In the genomic region with DNA sequence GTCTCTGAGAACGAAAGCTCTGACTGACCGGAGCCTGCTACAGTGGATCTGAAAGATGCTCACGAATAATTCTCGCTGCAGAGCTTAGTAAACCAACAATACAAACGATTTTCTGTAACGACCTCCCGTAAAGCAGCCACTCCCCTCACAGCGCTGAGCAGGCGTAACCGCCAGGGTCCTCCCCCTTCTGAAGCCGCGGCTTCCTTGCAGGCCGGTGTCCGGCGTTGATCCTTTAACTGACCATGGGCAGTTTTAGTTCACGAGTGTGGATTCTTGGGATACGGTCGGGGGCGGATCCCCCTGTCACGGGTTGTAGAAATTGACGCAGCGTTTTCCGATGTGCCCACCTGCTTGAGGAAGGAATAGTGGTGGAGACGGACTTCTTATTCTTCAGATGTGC, we compare ENCODE assay signal across 1 cellular context.
TF ChIP-seq lines count a peak whose summit lies in the region.

No MANE protein-coding gene starts in this region.

TF ChIP-seq in H1, 55 proteins besides CTCF, POLR2A, EP300 and RAD21:
- TF ChIP-seq CREB1 (IDR thresholded peaks at IDR 0.05) (no peak), KDM5A (IDR thresholded peaks at IDR 0.05; ENCODE audit: low read length) (no peak), CBX8 (IDR thresholded peaks at IDR 0.05; ENCODE audit: borderline replicate concordance, low read depth, low read length) (no peak), JUN (IDR thresholded peaks at IDR 0.05; ENCODE audit: low read depth, low read length) (no peak), ASH2L (IDR thresholded peaks at IDR 0.05; ENCODE audit: low read length) (no peak), NRF1 (IDR thresholded peaks at IDR 0.05; ENCODE audit: low read depth, low read length) (no peak), JUND (IDR thresholded peaks at IDR 0.05; ENCODE audit: low read length) (no peak), NANOG (IDR thresholded peaks at IDR 0.05; ENCODE audit: insufficient read depth, low read depth, low read length, poor library complexity, severe bottlenecking) (no peak), CTBP2 (IDR thresholded peaks at IDR 0.05; ENCODE audit: borderline replicate concordance, insufficient read depth, insufficient read length, low read length) (no peak), CHD1 (IDR thresholded peaks at IDR 0.05; ENCODE audit: low read depth, low read length) (no peak), BACH1 (IDR thresholded peaks at IDR 0.05; ENCODE audit: low read length) (no peak), GABPA (IDR thresholded peaks at IDR 0.05; ENCODE audit: borderline replicate concordance, insufficient read depth, low read length) (no peak), RXRA (IDR thresholded peaks at IDR 0.05; ENCODE audit: insufficient read depth, low read depth, low read length) (no peak), ATF2 (IDR thresholded peaks at IDR 0.05; ENCODE audit: low read length) (no peak), SP1 (IDR thresholded peaks at IDR 0.05; ENCODE audit: low read depth, low read length) (no peak), BCL11A (IDR thresholded peaks at IDR 0.05; ENCODE audit: low read depth in 2 of 2, low read length in 2 of 2) (no peak)
- TF ChIP-seq, protein P1, sequence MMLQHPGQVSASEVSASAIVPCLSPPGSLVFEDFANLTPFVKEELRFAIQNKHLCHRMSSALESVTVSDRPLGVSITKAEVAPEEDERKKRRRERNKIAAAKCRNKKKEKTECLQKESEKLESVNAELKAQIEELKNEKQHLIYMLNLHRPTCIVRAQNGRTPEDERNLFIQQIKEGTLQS (IDR thresholded peaks at IDR 0.05; ENCODE audit: insufficient read depth, low read depth, low read length) = no peak
